Comparison of ENCODE assay signal across 7 cellular contexts in genomic region chr9:125264068-125264467, GRCh38. TPM values are rescaled to one million over a fixed set of nuclear protein-coding genes. Genes with fewer than 3 reads are reported as not detected.
A peak's percentile ranks its signal among the peaks of the same experiment; 100 is the strongest.
DNase-seq lines count a peak whose midpoint lies in the region; ATAC-seq and TF ChIP-seq lines count a peak whose summit lies in the region.
"Not testable (repeated sequence)": the region's sequence is repeated elsewhere in the genome, so short reads cannot be mapped to it uniquely, and the experiment has no call there.

No MANE protein-coding gene starts in this region.

- H3K36me3 Mint-ChIP-seq in T-helper 1 cell treated with Interleukin-12 subunit alpha and Interleukin-12 subunit beta and Interleukin-4 antibody, amounts not matched to agents 30 μg/mL and 1 μg/mL, for 36 hours (ENCODE audit: low read depth): peaks cover 20% of the 10 kb centered on the region
- H3K36me3 Mint-ChIP-seq in activated CD8-positive, alpha-beta T cell treated with anti-CD3 and anti-CD28 coated beads, Interleukin-2, amount 10 ng/mL, durations not matched to agents 7 days and 5 days (ENCODE audit: low read depth): peaks cover 41% of the 10 kb centered on the region
- H3K36me3 Mint-ChIP-seq in activated naive CD4-positive, alpha-beta T cell treated with anti-CD3 and anti-CD28 coated beads, Interleukin-2, amount 50 U/mL, for 72 hours: peaks cover 14 to 25% of the 10 kb centered on the region in 2 donors
- H3K36me3 Mint-ChIP-seq in naive thymus-derived CD4-positive, alpha-beta T cell: peaks cover 0 to 19% (median 16%) of the 10 kb centered on the region in 5 donors
- peaks cover 63% of the 10 kb centered on the region for H3K36me3 Mint-ChIP-seq in stimulated activated effector memory CD8-positive, alpha-beta T cell treated with anti-CD3 and anti-CD28 coated beads, Interleukin-12 subunit alpha, Interleukin-12 subunit beta, amount 100 ng/mL, for 72 hours

- H3K4me3 Mint-ChIP-seq in T-helper 1 cell treated with Interleukin-12 subunit alpha and Interleukin-12 subunit beta and Interleukin-4 antibody, amounts not matched to agents 30 μg/mL and 1 μg/mL, for 36 hours: peak overlapping the region; percentile 73
- H3K4me3 Mint-ChIP-seq in activated CD8-positive, alpha-beta T cell treated with anti-CD3 and anti-CD28 coated beads, Interleukin-2, amount 10 ng/mL, durations not matched to agents 7 days and 5 days: peak overlapping the region; percentile 99
- peak overlapping the region; percentile 74 to 99 (median 98) for H3K4me3 Mint-ChIP-seq in naive thymus-derived CD4-positive, alpha-beta T cell
- H3K4me3 Mint-ChIP-seq in stimulated activated effector memory CD8-positive, alpha-beta T cell treated with anti-CD3 and anti-CD28 coated beads, Interleukin-12 subunit alpha, Interleukin-12 subunit beta, amount 100 ng/mL, for 72 hours: peak overlapping the region; percentile 96

- H3K9me3 Mint-ChIP-seq in T-helper 1 cell treated with Interleukin-12 subunit alpha and Interleukin-12 subunit beta and Interleukin-4 antibody, amounts not matched to agents 30 μg/mL and 1 μg/mL, for 36 hours; activated CD8-positive, alpha-beta T cell treated with anti-CD3 and anti-CD28 coated beads, Interleukin-2, amount 10 ng/mL, durations not matched to agents 7 days and 5 days (ENCODE audit: insufficient read depth); activated naive CD4-positive, alpha-beta T cell treated with anti-CD3 and anti-CD28 coated beads, Interleukin-2, amount 50 U/mL, for 72 hours; naive thymus-derived CD4-positive, alpha-beta T cell; stimulated activated effector memory CD8-positive, alpha-beta T cell treated with anti-CD3 and anti-CD28 coated beads, Interleukin-12 subunit alpha, Interleukin-12 subunit beta, amount 100 ng/mL, for 72 hours: not testable (repeated sequence)

- ATAC-seq in activated CD8-positive, alpha-beta T cell treated with anti-CD3 and anti-CD28 coated beads, Interleukin-2, amount 10 ng/mL, durations not matched to agents 7 days and 5 days: peak; percentile 31
- not testable (repeated sequence) for ATAC-seq in activated naive CD4-positive, alpha-beta T cell treated with anti-CD3 and anti-CD28 coated beads, Interleukin-2, amount 50 U/mL, for 72 hours; naive thymus-derived CD4-positive, alpha-beta T cell; stimulated activated effector memory CD8-positive, alpha-beta T cell treated with anti-CD3 and anti-CD28 coated beads, Interleukin-12 subunit alpha, Interleukin-12 subunit beta, amount 100 ng/mL, for 72 hours

- POLR2A ChIA-PET in activated CD8-positive, alpha-beta T cell treated with anti-CD3 and anti-CD28 coated beads, Interleukin-2, amount 10 ng/mL, durations not matched to agents 7 days and 5 days (lab: Charles Lee): interaction anchor here (5.2 kb wide), 1 partner anchor 23 kb away, joined by 89 read pairs; the partner anchor contains the start of gene HSPA5
- POLR2A ChIA-PET in naive thymus-derived CD4-positive, alpha-beta T cell (lab: Charles Lee): interaction anchor here (0.7 to 0.9 kb wide), 4 partner anchors 15 to 116 kb away, joined by 3 to 6 read pairs (median 4); partner anchors contain the start of gene HSPA5

- H3K9me3 ChIP-seq in naive thymus-derived CD4-positive, alpha-beta T cell (ENCODE audit: control insufficient read depth in 2 of 3, low read length in 3 of 3): not testable (repeated sequence)

- not testable (repeated sequence) for TF ChIP-seq CTCF in GM06990 (IDR thresholded peaks at IDR 0.05; ENCODE audit: insufficient read depth, low read length, poor library complexity, severe bottlenecking)

- CTCF ChIA-PET in activated CD8-positive, alpha-beta T cell treated with anti-CD3 and anti-CD28 coated beads, Interleukin-2, amount 10 ng/mL, durations not matched to agents 7 days and 5 days (lab: Charles Lee): interaction anchor here (1.2 kb wide), 1 partner anchor 103 kb away, joined by 3 read pairs; no protein-coding TSS in a partner anchor
- CTCF ChIA-PET in naive thymus-derived CD4-positive, alpha-beta T cell (lab: Charles Lee): not testable (repeated sequence)

- intact Hi-C loops in naive thymus-derived CD4-positive, alpha-beta T cell (cut with micrococcal nuclease): loop anchor here in 1 of 2 donors (10.0 kb wide), 1 partner anchor 101 kb away; no protein-coding TSS in a partner anchor

- not testable (repeated sequence) for H3K36me3 ChIP-seq in GM06990 (ENCODE audit: control insufficient read depth, insufficient read depth, low read length); naive thymus-derived CD4-positive, alpha-beta T cell (ENCODE audit: control insufficient read depth in 2 of 3, insufficient read depth in 3 of 3, low read length in 3 of 3)

- peak overlapping the region; percentile 72 for H3K27ac Mint-ChIP-seq in T-helper 1 cell treated with Interleukin-12 subunit alpha and Interleukin-12 subunit beta and Interleukin-4 antibody, amounts not matched to agents 30 μg/mL and 1 μg/mL, for 36 hours
- H3K27ac Mint-ChIP-seq in activated CD8-positive, alpha-beta T cell treated with anti-CD3 and anti-CD28 coated beads, Interleukin-2, amount 10 ng/mL, durations not matched to agents 7 days and 5 days: peak overlapping the region; percentile 71
- peak overlapping the region; percentile 49 to 91 for H3K27ac Mint-ChIP-seq in activated naive CD4-positive, alpha-beta T cell treated with anti-CD3 and anti-CD28 coated beads, Interleukin-2, amount 50 U/mL, for 72 hours
- H3K27ac Mint-ChIP-seq in naive thymus-derived CD4-positive, alpha-beta T cell: peak overlapping the region; percentile 75 to 90 (median 81)
- peak overlapping the region; percentile 57 for H3K27ac Mint-ChIP-seq in stimulated activated effector memory CD8-positive, alpha-beta T cell treated with anti-CD3 and anti-CD28 coated beads, Interleukin-12 subunit alpha, Interleukin-12 subunit beta, amount 100 ng/mL, for 72 hours

- not testable (repeated sequence) for H3K27me3 ChIP-seq in GM06990 (replicated peaks; ENCODE audit: control insufficient read depth, insufficient read depth, low read length); naive thymus-derived CD4-positive, alpha-beta T cell (ENCODE audit: control insufficient read depth in 2 of 2, insufficient read depth in 2 of 2, low read length in 2 of 2)

- not testable (repeated sequence) for DNase-seq in GM06990 (ENCODE audit: extremely low read depth, insufficient read length); activated naive CD4-positive, alpha-beta T cell treated with anti-CD3 and anti-CD28 coated beads, Interleukin-2, amount 50 U/mL, for 72 hours (ENCODE audit: low spot score in 2 of 2); stimulated activated effector memory CD8-positive, alpha-beta T cell treated with anti-CD3 and anti-CD28 coated beads, Interleukin-12 subunit alpha, Interleukin-12 subunit beta, amount 100 ng/mL, for 72 hours (ENCODE audit: low spot score in 2 of 2)
- peak; percentile 55 for DNase-seq in activated CD8-positive, alpha-beta T cell treated with anti-CD3 and anti-CD28 coated beads, Interleukin-2, amount 10 ng/mL, durations not matched to agents 7 days and 5 days
- DNase-seq in dermis microvascular lymphatic vessel endothelial cell (ENCODE audit: low read depth in 2 of 2): peak; percentile 24 to 26
- peak in 6 of 9 donors; percentile 32 to 54 (median 50) for DNase-seq in naive thymus-derived CD4-positive, alpha-beta T cell

- H3K27me3 Mint-ChIP-seq in T-helper 1 cell treated with Interleukin-12 subunit alpha and Interleukin-12 subunit beta and Interleukin-4 antibody, amounts not matched to agents 30 μg/mL and 1 μg/mL, for 36 hours (ENCODE audit: low read depth); activated CD8-positive, alpha-beta T cell treated with anti-CD3 and anti-CD28 coated beads, Interleukin-2, amount 10 ng/mL, durations not matched to agents 7 days and 5 days (ENCODE audit: low read depth); naive thymus-derived CD4-positive, alpha-beta T cell: not testable (repeated sequence)

- peaks cover 39% of the 10 kb centered on the region for H3K4me1 Mint-ChIP-seq in T-helper 1 cell treated with Interleukin-12 subunit alpha and Interleukin-12 subunit beta and Interleukin-4 antibody, amounts not matched to agents 30 μg/mL and 1 μg/mL, for 36 hours (ENCODE audit: low read depth)
- H3K4me1 Mint-ChIP-seq in activated CD8-positive, alpha-beta T cell treated with anti-CD3 and anti-CD28 coated beads, Interleukin-2, amount 10 ng/mL, durations not matched to agents 7 days and 5 days (ENCODE audit: low read depth): peaks cover 46% of the 10 kb centered on the region
- H3K4me1 Mint-ChIP-seq in naive thymus-derived CD4-positive, alpha-beta T cell: peaks cover 33 to 65% (median 50%) of the 10 kb centered on the region in 7 donors
- H3K4me1 Mint-ChIP-seq in stimulated activated effector memory CD8-positive, alpha-beta T cell treated with anti-CD3 and anti-CD28 coated beads, Interleukin-12 subunit alpha, Interleukin-12 subunit beta, amount 100 ng/mL, for 72 hours: peaks cover 46% of the 10 kb centered on the region

- H3K27ac ChIP-seq in naive thymus-derived CD4-positive, alpha-beta T cell (ENCODE audit: low read depth, low read length): peak overlapping the region; percentile 53

- H3K4me3 ChIP-seq in GM06990 (replicated peaks; ENCODE audit: low read depth, low read length): peak overlapping the region; percentile 34
- peak overlapping the region; percentile 11 for H3K4me3 ChIP-seq in naive thymus-derived CD4-positive, alpha-beta T cell (ENCODE audit: low read length)

- peaks cover 8 to 24% of the 10 kb centered on the region in 2 donors for H3K4me1 ChIP-seq in naive thymus-derived CD4-positive, alpha-beta T cell (ENCODE audit: control insufficient read depth in 2 of 2, insufficient read depth in 2 of 2, low read length in 2 of 2)

RNA-seq across cellular contexts. Expression of gene GAPVD1, which starts 2.4 kb away (rescaled TPM):
- 10 to 100 TPM; 52.1 to 59.4 TPM for total RNA-seq in activated CD8-positive, alpha-beta T cell treated with anti-CD3 and anti-CD28 coated beads, Interleukin-2, amount 10 ng/mL, durations not matched to agents 7 days and 5 days
- total RNA-seq in activated naive CD4-positive, alpha-beta T cell treated with anti-CD3 and anti-CD28 coated beads, Interleukin-2, amount 50 U/mL, for 72 hours: 10 to 100 TPM; 44.1 to 67.7 TPM
- 44.0 and 59.7 TPM in 2 replicates for total RNA-seq in dermis microvascular lymphatic vessel endothelial cell
- 10 to 100 TPM; 57.3 to 68.9 (median 65.0) TPM for total RNA-seq in naive thymus-derived CD4-positive, alpha-beta T cell
- polyA plus RNA-seq in naive thymus-derived CD4-positive, alpha-beta T cell: 10 to 100 TPM; 39.6 to 61.1 TPM

RNA-seq across cellular contexts. Expression of gene HSPA5, which starts 22.9 kb away (rescaled TPM):
- 100 to 1,000 TPM; 146 to 148 TPM for total RNA-seq in activated CD8-positive, alpha-beta T cell treated with anti-CD3 and anti-CD28 coated beads, Interleukin-2, amount 10 ng/mL, durations not matched to agents 7 days and 5 days
- 100 to 1,000 TPM; 120 to 133 TPM for total RNA-seq in activated naive CD4-positive, alpha-beta T cell treated with anti-CD3 and anti-CD28 coated beads, Interleukin-2, amount 50 U/mL, for 72 hours
- total RNA-seq in dermis microvascular lymphatic vessel endothelial cell: 99.9 and 138 TPM in 2 replicates
- 100 to 1,000 TPM; 127 to 248 (median 155) TPM for total RNA-seq in naive thymus-derived CD4-positive, alpha-beta T cell
- 100 to 1,000 TPM; 136 to 207 TPM for polyA plus RNA-seq in naive thymus-derived CD4-positive, alpha-beta T cell
